Comparison of ENCODE assay signal across 23 cellular contexts in the genomic region with DNA sequence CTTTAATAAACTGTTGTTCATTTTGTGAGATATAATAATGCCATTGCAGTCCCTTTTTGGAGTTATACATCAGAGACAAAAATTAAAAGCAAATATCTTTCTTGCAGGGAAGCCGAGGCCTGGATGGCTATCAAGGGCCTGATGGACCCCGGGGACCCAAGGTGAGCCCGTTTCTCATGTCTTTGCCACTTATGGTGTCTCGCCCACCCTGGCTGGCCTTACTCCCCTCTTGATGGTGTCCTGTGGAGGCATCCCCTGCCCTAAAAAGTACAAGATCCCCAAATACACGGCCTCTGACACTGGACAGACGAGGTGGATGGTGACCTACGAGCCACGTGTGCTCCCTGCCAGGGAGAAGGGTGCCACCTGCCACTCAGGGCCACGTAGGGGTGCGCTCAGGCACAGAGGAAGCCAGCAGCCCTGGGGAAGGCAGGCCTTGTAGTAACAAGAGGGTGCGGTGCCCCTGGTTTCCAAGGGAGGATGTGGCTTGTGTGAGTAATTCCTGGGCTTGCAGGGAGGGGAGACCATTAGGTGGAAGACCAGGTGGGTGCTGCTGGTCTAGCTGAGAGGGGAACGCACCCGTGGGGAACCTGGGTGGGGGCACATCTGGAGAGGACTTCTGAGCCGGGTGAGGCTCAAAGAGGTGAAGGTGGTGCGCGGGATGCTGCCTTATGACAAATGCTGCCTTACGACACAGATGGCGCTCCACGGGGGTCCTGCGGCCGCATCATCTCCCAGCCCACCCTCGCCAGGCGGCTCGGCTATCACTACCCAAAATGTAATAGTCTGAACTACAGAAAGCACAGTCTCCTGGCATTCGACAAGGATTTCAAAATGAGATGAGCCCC.
A peak's percentile ranks its signal among the peaks of the same experiment; 100 is the strongest.
DNase-seq lines count a peak whose midpoint lies in the region; ATAC-seq and TF ChIP-seq lines count a peak whose summit lies in the region.
"Had no signal": no experiment of that assay in that cellular context is flagged by ENCODE, and none has a peak within 500 bp of the region (broad histone marks: within the 10 kb centered on the region; RNA-seq: fewer than 3 reads in every experiment).

No MANE protein-coding gene starts in this region.

- intact Hi-C loops in ascending aorta (cut with DNase I): no loop called here

- DNase-seq in HT1080 (ENCODE audit: low read depth) (peak; percentile 41), ascending aorta (ENCODE audit: low spot score in 2 of 2) (peak in 1 of 2 donors; percentile 61), iris pigment epithelial cell (ENCODE audit: low read depth) (peak; percentile 65), endothelial cell (ENCODE audit: low spot score) (no peak), HFFc6 (no peak), HT-29 (ENCODE audit: low spot score) (no peak)
- DNase-seq: activated CD4-positive, alpha-beta memory T cell treated with anti-CD3 and anti-CD28 coated beads for 36 hours; activated naive CD4-positive, alpha-beta T cell treated with anti-CD3 and anti-CD28 coated beads, Interleukin-2, amount 50 U/mL, for 16 hours; activated T-cell treated with anti-CD3 and anti-CD28 coated beads, Interleukin-2, amount 50 U/mL, for 4 hours; BE2C; body of pancreas; DMS153; effector CD4-positive, alpha-beta T cell; hypothalamus; Karpas-422; left cardiac atrium; NCI-H1436 treated with DMSO at 0.1 percent for 48 hours; stimulated activated CD4-positive, alpha-beta T cell treated with anti-CD3 and anti-CD28 coated beads, Interleukin-4, amount 100 ng/mL, for 24 hours had no signal

- H3K27me3 ChIP-seq in ascending aorta: no peaks in the 10 kb centered on the region
- H3K27me3 ChIP-seq: BE2C, body of pancreas, neural progenitor cell had no signal

- H3K4me1 ChIP-seq in ascending aorta: peaks cover 0 to 17% of the 10 kb centered on the region in 2 donors
- H3K4me1 ChIP-seq: neural progenitor cell had no signal

- TF ChIP-seq CTCF in ascending aorta (IDR thresholded peaks at IDR 0.05): no peak
- no peak for TF ChIP-seq CTCF in endothelial cell (IDR thresholded peaks at IDR 0.05; ENCODE audit: unreplicated experiment)
- TF ChIP-seq CTCF in HFFc6 (IDR thresholded peaks at IDR 0.05): no peak

- no peaks in the 10 kb centered on the region for H3K36me3 Mint-ChIP-seq in stimulated activated memory B cell treated with anti-CD40 and anti-IgM and Interleukin-4, amounts not matched to agents 10 μg/mL and 1 μg/mL and 100 μg/mL, for 72 hours
- peaks cover 55% of the 10 kb centered on the region for H3K36me3 Mint-ChIP-seq in endothelial cell (ENCODE audit: low read depth, unreplicated experiment)
- H3K36me3 Mint-ChIP-seq in HFFc6 (ENCODE audit: low read depth): peaks cover 30% of the 10 kb centered on the region
- H3K36me3 Mint-ChIP-seq: activated CD4-positive, alpha-beta memory T cell treated with anti-CD3 and anti-CD28 coated beads for 36 hours had no signal

- H3K4me3 ChIP-seq in ascending aorta: no peak overlapping the region
- H3K4me3 ChIP-seq: body of pancreas, neural progenitor cell, thoracic aorta had no signal

- H3K27ac ChIP-seq in ascending aorta: peak overlapping the region; percentile 42 to 43
- H3K27ac ChIP-seq: body of pancreas, neural progenitor cell had no signal

- peak overlapping the region; percentile 33 for H3K27ac Mint-ChIP-seq in stimulated activated memory B cell treated with anti-CD40 and anti-IgM and Interleukin-4, amounts not matched to agents 10 μg/mL and 1 μg/mL and 100 μg/mL, for 72 hours
- no peak overlapping the region for H3K27ac Mint-ChIP-seq in endothelial cell (ENCODE audit: unreplicated experiment)
- no peak overlapping the region for H3K27ac Mint-ChIP-seq in HFFc6
- H3K27ac Mint-ChIP-seq: activated CD4-positive, alpha-beta memory T cell treated with anti-CD3 and anti-CD28 coated beads for 36 hours; neural progenitor cell had no signal

- H3K9me3 ChIP-seq in ascending aorta: no peaks in the 10 kb centered on the region
- H3K9me3 ChIP-seq: BE2C, body of pancreas, thoracic aorta had no signal

- no peak for ATAC-seq in stimulated activated memory B cell treated with anti-CD40 and anti-IgM and Interleukin-4, amounts not matched to agents 10 μg/mL and 1 μg/mL and 100 μg/mL, for 72 hours
- ATAC-seq in HG02852 (IDR thresholded peaks at IDR 0.05; ENCODE audit: unreplicated experiment): no peak
- ATAC-seq: activated T-cell treated with anti-CD3 and anti-CD28 coated beads, Interleukin-2, amount 50 U/mL, for 4 hours; body of pancreas; left cardiac atrium; sciatic nerve had no signal

- H3K27me3 Mint-ChIP-seq in stimulated activated memory B cell treated with anti-CD40 and anti-IgM and Interleukin-4, amounts not matched to agents 10 μg/mL and 1 μg/mL and 100 μg/mL, for 72 hours: peaks cover 48% of the 10 kb centered on the region
- peaks cover 16% of the 10 kb centered on the region for H3K27me3 Mint-ChIP-seq in endothelial cell (ENCODE audit: unreplicated experiment)
- peaks cover 3% of the 10 kb centered on the region; the same call in 1 of the 2 replicates for H3K27me3 Mint-ChIP-seq in HFFc6 (ENCODE audit: insufficient read depth)

- H3K4me1 Mint-ChIP-seq in stimulated activated memory B cell treated with anti-CD40 and anti-IgM and Interleukin-4, amounts not matched to agents 10 μg/mL and 1 μg/mL and 100 μg/mL, for 72 hours: peaks cover 42% of the 10 kb centered on the region
- H3K4me1 Mint-ChIP-seq in endothelial cell (ENCODE audit: unreplicated experiment): no peaks in the 10 kb centered on the region
- peaks cover 73% of the 10 kb centered on the region for H3K4me1 Mint-ChIP-seq in HFFc6 (ENCODE audit: low read depth)

- H3K4me3 Mint-ChIP-seq in stimulated activated memory B cell treated with anti-CD40 and anti-IgM and Interleukin-4, amounts not matched to agents 10 μg/mL and 1 μg/mL and 100 μg/mL, for 72 hours: no peak overlapping the region
- H3K4me3 Mint-ChIP-seq in endothelial cell (ENCODE audit: unreplicated experiment) (no peak overlapping the region), HFFc6 (no peak overlapping the region)
- H3K4me3 Mint-ChIP-seq: activated CD4-positive, alpha-beta memory T cell treated with anti-CD3 and anti-CD28 coated beads for 36 hours; activated T-cell treated with anti-CD3 and anti-CD28 coated beads, Interleukin-2, amount 50 U/mL, for 4 hours; neural progenitor cell had no signal

- H3K36me3 ChIP-seq in ascending aorta: peaks cover 76 to 77% of the 10 kb centered on the region in 2 donors
- H3K36me3 ChIP-seq: BE2C, neural progenitor cell had no signal

- no peaks in the 10 kb centered on the region for H3K9me3 Mint-ChIP-seq in stimulated activated memory B cell treated with anti-CD40 and anti-IgM and Interleukin-4, amounts not matched to agents 10 μg/mL and 1 μg/mL and 100 μg/mL, for 72 hours
- no peaks in the 10 kb centered on the region for H3K9me3 Mint-ChIP-seq in endothelial cell (ENCODE audit: unreplicated experiment)
- H3K9me3 Mint-ChIP-seq in HFFc6: no peaks in the 10 kb centered on the region
- H3K9me3 Mint-ChIP-seq: activated CD4-positive, alpha-beta memory T cell treated with anti-CD3 and anti-CD28 coated beads for 36 hours; activated T-cell treated with anti-CD3 and anti-CD28 coated beads, Interleukin-2, amount 50 U/mL, for 4 hours; neural progenitor cell had no signal

Comparison
In these comparisons a context has a peak if more than half of its experiments do, and no peak if none do; other contexts are left out.
1. DNase-seq: peak in HT1080 (single experiment) and iris pigment epithelial cell (single experiment); none in endothelial cell (single experiment), HFFc6 (single experiment) and HT-29 (single experiment).